Comparison of ENCODE assay signal across 9 cellular contexts in the genomic region with DNA sequence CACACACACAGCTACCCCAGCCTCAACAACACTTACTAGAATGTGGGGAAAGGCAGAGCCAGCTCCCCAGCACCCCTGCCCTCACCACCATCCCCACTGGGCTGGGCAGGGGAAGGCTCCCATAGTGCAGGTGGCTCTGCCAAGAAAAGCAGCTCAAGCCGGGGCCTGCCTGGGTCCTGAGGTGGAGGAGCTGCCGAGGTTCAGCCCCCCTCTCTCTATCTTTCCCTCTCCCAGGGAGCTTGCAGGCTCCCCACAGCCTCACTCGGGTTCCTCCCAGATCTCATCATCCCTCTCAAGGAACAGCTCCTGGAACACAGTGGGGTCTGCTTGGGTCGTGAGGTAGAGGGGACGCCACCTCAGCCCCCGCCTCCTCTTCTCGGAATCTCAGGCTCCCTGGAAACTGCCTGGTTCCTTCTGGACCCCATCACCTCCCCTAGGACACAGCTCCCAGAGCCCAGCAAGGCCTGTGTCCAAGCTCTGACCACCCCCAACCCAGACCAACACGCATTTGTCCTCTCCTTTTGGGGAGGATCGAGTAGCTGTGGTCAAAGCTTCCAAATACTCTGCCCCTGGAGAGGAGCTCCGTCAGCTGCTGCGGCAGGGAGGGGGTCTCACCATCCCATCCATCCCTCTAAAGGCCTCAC. TPM values are rescaled to one million over a fixed set of nuclear protein-coding genes. Genes with fewer than 3 reads are reported as not detected.
A peak's percentile ranks its signal among the peaks of the same experiment; 100 is the strongest.
DNase-seq lines count a peak whose midpoint lies in the region; ATAC-seq and TF ChIP-seq lines count a peak whose summit lies in the region.
"Had no signal": no experiment of that assay in that cellular context is flagged by ENCODE, and none has a peak within 500 bp of the region (broad histone marks: within the 10 kb centered on the region; RNA-seq: fewer than 3 reads in every experiment).

No MANE protein-coding gene starts in this region.

- peak overlapping the region; percentile 75 for H3K4me3 Mint-ChIP-seq in nephron progenitor cell
- H3K4me3 Mint-ChIP-seq: activated CD4-positive, alpha-beta T cell treated with anti-CD3 and anti-CD28 coated beads for 36 hours had no signal

- H3K4me1 ChIP-seq in uterus = peaks cover 8 to 12% of the 10 kb centered on the region in 2 donors

- TF ChIP-seq CTCF in WI38 (IDR thresholded peaks at IDR 0.05; ENCODE audit: low read depth, low read length) = no peak
- TF ChIP-seq CTCF in fibroblast of villous mesenchyme (IDR thresholded peaks at IDR 0.05; ENCODE audit: insufficient read depth, low read depth, low read length) = no peak
- no peak for TF ChIP-seq CTCF in nephron progenitor cell (IDR thresholded peaks at IDR 0.05)
- TF ChIP-seq CTCF in uterus (IDR thresholded peaks at IDR 0.05) = no peak

- ATAC-seq in HG02588 (IDR thresholded peaks at IDR 0.05; ENCODE audit: unreplicated experiment) (no peak), HG03457 (IDR thresholded peaks at IDR 0.05; ENCODE audit: unreplicated experiment) (no peak), GM19023 (IDR thresholded peaks at IDR 0.05; ENCODE audit: unreplicated experiment) (no peak)
- ATAC-seq: activated CD4-positive, alpha-beta T cell treated with anti-CD3 and anti-CD28 coated beads for 36 hours had no signal

- H3K4me1 Mint-ChIP-seq in nephron progenitor cell = peaks cover 65% of the 10 kb centered on the region

- no peaks in the 10 kb centered on the region for H3K9me3 ChIP-seq in uterus

- H3K9me3 Mint-ChIP-seq in nephron progenitor cell = no peaks in the 10 kb centered on the region

- no peak for DNase-seq in fibroblast of villous mesenchyme (ENCODE audit: low read depth)
- no peak for DNase-seq in nephron progenitor cell
- peak in 1 of 2 donors; percentile 36 for DNase-seq in uterus
- DNase-seq: activated CD4-positive, alpha-beta T cell treated with anti-CD3 and anti-CD28 coated beads for 36 hours; NCI-H2171 treated with DMSO at 0.1 percent for 48 hours had no signal

- H3K4me3 ChIP-seq in WI38 (ENCODE audit: low read depth, low read length) = peak overlapping the region; percentile 94
- peak overlapping the region; percentile 62 for H3K4me3 ChIP-seq in fibroblast of villous mesenchyme (ENCODE audit: low read depth, low read length)
- peak overlapping the region; percentile 59 to 66 for H3K4me3 ChIP-seq in uterus

- H3K27me3 Mint-ChIP-seq in nephron progenitor cell (ENCODE audit: low read depth, poor library complexity) = peaks cover 7% of the 10 kb centered on the region
- H3K27me3 Mint-ChIP-seq: activated CD4-positive, alpha-beta T cell treated with anti-CD3 and anti-CD28 coated beads for 36 hours had no signal

- no peaks in the 10 kb centered on the region for H3K27me3 ChIP-seq in uterus

- TF ChIP-seq POLR2A in uterus (IDR thresholded peaks at IDR 0.05) = no peak

- intact Hi-C loops in uterus (cut with DNase I; ENCODE audit: low total_unique reads) = no loop called here

- no peak overlapping the region for H3K27ac Mint-ChIP-seq in nephron progenitor cell

- H3K36me3 ChIP-seq in uterus = no peaks in the 10 kb centered on the region

- peak overlapping the region; percentile 90 to 94 for H3K27ac ChIP-seq in uterus

- no peaks in the 10 kb centered on the region for H3K36me3 Mint-ChIP-seq in nephron progenitor cell (ENCODE audit: low read depth)

RNA-seq across cellular contexts. Expression of a gene that starts 0.7 kb away (rescaled TPM):
- total RNA-seq in fibroblast of villous mesenchyme (159 and 206 TPM in 2 replicates), uterus (100 to 1,000 TPM in 1 of 4 donors, 10 to 100 TPM in 3; 57.4 to 122 (median 72.1) TPM)
- total RNA-seq: activated CD4-positive, alpha-beta T cell treated with anti-CD3 and anti-CD28 coated beads for 36 hours had no signal

RNA-seq across cellular contexts. Expression of a gene that starts 3.9 kb away (rescaled TPM):
- total RNA-seq in fibroblast of villous mesenchyme (not detected in 2 replicates), uterus (1 to 10 TPM in 1 of 4 donors, under 1 TPM in 1, not detected in 2; 0.29 to 6.2 TPM)

RNA-seq across cellular contexts. Expression of a gene that starts 15.1 kb away (rescaled TPM):
- total RNA-seq in fibroblast of villous mesenchyme = 160 and 178 TPM in 2 replicates
- 100 to 1,000 TPM in 2 of 4 donors, 10 to 100 TPM in 2; 25.9 to 269 (median 126) TPM for total RNA-seq in uterus

RNA-seq across cellular contexts. Expression of a gene that starts 16.0 kb away (rescaled TPM):
- total RNA-seq in fibroblast of villous mesenchyme (not detected in 2 replicates), uterus (1 to 10 TPM in 1 of 4 donors, not detected in 3; 3.8 TPM)
- total RNA-seq: activated CD4-positive, alpha-beta T cell treated with anti-CD3 and anti-CD28 coated beads for 36 hours had no signal

RNA-seq across cellular contexts. Expression of a gene that starts 21.6 kb away (rescaled TPM):
- total RNA-seq in fibroblast of villous mesenchyme (41.9 and 47.9 TPM in 2 replicates), uterus (10 to 100 TPM; 43.8 to 91.0 (median 70.8) TPM)
